ENCODE assay signal across 1 cellular context in genomic region chr16:81296631-81297030, GRCh38.
TF ChIP-seq lines count a peak whose summit lies in the region.

No MANE protein-coding gene starts in this region.

TF ChIP-seq in GM23338, 12 proteins besides CTCF, POLR2A, EP300 and RAD21 (continued from another document):
- TF ChIP-seq ETS1 (IDR thresholded peaks at IDR 0.05) = no peak
- TF ChIP-seq NANOG (IDR thresholded peaks at IDR 0.05; ENCODE audit: borderline replicate concordance) = no peak
